In genomic region chr10:4672199-4672598, GRCh38 we compare ENCODE assay signal across 18 cellular contexts.
DNase-seq lines count a peak whose midpoint lies in the region; ATAC-seq, FAIRE-seq and TF ChIP-seq lines count a peak whose summit lies in the region.
"Had no signal": no experiment of that assay in that cellular context is flagged by ENCODE, and none has a peak within 500 bp of the region (broad histone marks: within the 10 kb centered on the region; RNA-seq: fewer than 3 reads in every experiment).

No MANE protein-coding gene starts in this region.

- H3K4me3 ChIP-seq in GM23248, result no peak overlapping the region
- H3K4me3 ChIP-seq in bronchial epithelial cell (ENCODE audit: low read depth, low read length), result peak overlapping the region; percentile 28
- H3K4me3 ChIP-seq in sigmoid colon, result no peak overlapping the region
- H3K4me3 ChIP-seq in ovary, result no peak overlapping the region

- no peak overlapping the region for H3K4me3 Mint-ChIP-seq in T-helper 17 cell
- H3K4me3 Mint-ChIP-seq: effector memory CD8-positive, alpha-beta T cell; type B pancreatic cell had no signal

- peaks cover 3% of the 10 kb centered on the region for H3K36me3 Mint-ChIP-seq in T-helper 17 cell (ENCODE audit: low read depth)
- H3K36me3 Mint-ChIP-seq: type B pancreatic cell had no signal

- POLR2A ChIA-PET in RWPE1 (lab: Yijun Ruan, JAX; ENCODE audit: low non-redundant PET), result no interaction called here

- no peaks in the 10 kb centered on the region for H3K4me1 Mint-ChIP-seq in T-helper 17 cell

- no peak for DNase-seq in GM23248
- no peak for DNase-seq in RWPE1 (ENCODE audit: low spot score)
- peak; percentile 68 for DNase-seq in bronchial epithelial cell (ENCODE audit: low read depth)
- no peak for DNase-seq in sigmoid colon
- no peak for DNase-seq in COR-L47 (lab: John Stamatoyannopoulos, UW)
- DNase-seq in T-helper 17 cell, result no peak
- DNase-seq in ovary, result no peak
- DNase-seq in HPDE6-E6E7 (ENCODE audit: extremely low spot score), result no peak
- DNase-seq: activated CD4-positive, alpha-beta T cell treated with anti-CD3 and anti-CD28 coated beads for 48 hours; effector memory CD8-positive, alpha-beta T cell; NCI-H1105 treated with DMSO at 0.1 percent for 48 hours; NCI-H2171; NCI-H774; OCI-M1; right cardiac atrium; stimulated activated CD4-positive, alpha-beta T cell treated with anti-CD3 and anti-CD28 coated beads, Interleukin-1b, Interleukin-23, amount 100 ng/mL, for 48 hours; stimulated activated naive CD8-positive, alpha-beta T cell treated with anti-CD3 and anti-CD28 coated beads, Interleukin-15, Interleukin-2, amounts not matched to agents 100 U/mL and 50 U/mL, for 24 hours had no signal

- TF ChIP-seq EP300 in sigmoid colon (IDR thresholded peaks at IDR 0.05) (no peak), ovary (IDR thresholded peaks at IDR 0.05) (no peak)

- no peaks in the 10 kb centered on the region for H3K9me3 ChIP-seq in GM23248 (ENCODE audit: low read depth)
- H3K9me3 ChIP-seq in sigmoid colon, result no peaks in the 10 kb centered on the region
- H3K9me3 ChIP-seq in T-helper 17 cell (ENCODE audit: control insufficient read depth, low read length, poor library complexity, severe bottlenecking), result no peaks in the 10 kb centered on the region
- no peaks in the 10 kb centered on the region for H3K9me3 ChIP-seq in ovary

- H3K36me3 ChIP-seq in GM23248 (ENCODE audit: low read depth) (no peaks in the 10 kb centered on the region; the same call in 1 of the 2 replicates), bronchial epithelial cell (ENCODE audit: control insufficient read depth, insufficient read depth, low read length) (no peaks in the 10 kb centered on the region), sigmoid colon (no peaks in the 10 kb centered on the region), ovary (no peaks in the 10 kb centered on the region)

- H3K27ac Mint-ChIP-seq in T-helper 17 cell, result no peak overlapping the region
- H3K27ac Mint-ChIP-seq: effector memory CD8-positive, alpha-beta T cell; type B pancreatic cell had no signal

- no peak for ATAC-seq in T-helper 17 cell
- ATAC-seq: effector memory CD8-positive, alpha-beta T cell; right cardiac atrium; stimulated activated naive CD8-positive, alpha-beta T cell treated with anti-CD3 and anti-CD28 coated beads, Interleukin-15, Interleukin-2, amounts not matched to agents 100 U/mL and 50 U/mL, for 24 hours had no signal

- H3K9me2 ChIP-seq in GM23248 (ENCODE audit: insufficient read depth), result no peaks in the 10 kb centered on the region

- H3K9ac ChIP-seq in GM23248, result peak overlapping the region; percentile 38; the same call in 1 of the 2 replicates

- CTCF ChIA-PET in RWPE1 (lab: Yijun Ruan, JAX), result interaction anchor here (0.6 to 1.1 kb wide), 2 partner anchors 66 to 94 kb away, joined by 3 to 6 read pairs; no protein-coding TSS in a partner anchor

- peaks cover 10% of the 10 kb centered on the region; the same call in 1 of the 2 replicates for H3K79me2 ChIP-seq in GM23248 (ENCODE audit: insufficient read depth)

- H3K27me3 Mint-ChIP-seq in T-helper 17 cell, result peaks cover 34% of the 10 kb centered on the region
- H3K27me3 Mint-ChIP-seq: type B pancreatic cell had no signal

- TF ChIP-seq POLR2A in sigmoid colon (IDR thresholded peaks at IDR 0.05) (no peak), ovary (IDR thresholded peaks at IDR 0.05) (no peak)

- peaks cover 32% of the 10 kb centered on the region for H3K4me1 ChIP-seq in GM23248 (ENCODE audit: insufficient read depth)
- peaks cover 0 to 8% (median 2%) of the 10 kb centered on the region in 4 donors for H3K4me1 ChIP-seq in sigmoid colon
- H3K4me1 ChIP-seq in ovary (ENCODE audit: insufficient read depth), result no peaks in the 10 kb centered on the region

- H3F3A ChIP-seq in GM23248 (ENCODE audit: insufficient read depth), result peaks cover 21% of the 10 kb centered on the region

- intact Hi-C loops in sigmoid colon (cut with DNase I), result no loop called here
- intact Hi-C loops in ovary (cut with DNase I), result no loop called here

- TF ChIP-seq CTCF in RWPE1 (conservative IDR thresholded peaks at IDR 0.05; ENCODE audit: low read depth) (no peak), bronchial epithelial cell (IDR thresholded peaks at IDR 0.05; ENCODE audit: insufficient read depth, low read length, severe bottlenecking) (no peak), sigmoid colon (IDR thresholded peaks at IDR 0.05) (no peak), ovary (IDR thresholded peaks at IDR 0.05) (no peak)

- H3K4me2 ChIP-seq in GM23248 (ENCODE audit: unreplicated experiment), result peak overlapping the region; percentile 41

- in situ Hi-C loops in GM23248 (cut with MboI), result loop anchor here (10.0 to 25.0 kb wide), 3 partner anchors 93 to 1435 kb away; no protein-coding TSS in a partner anchor

- H2AFZ ChIP-seq in GM23248, result peak overlapping the region; percentile 52

- H3K27ac ChIP-seq in GM23248, result peak overlapping the region; percentile 80
- H3K27ac ChIP-seq in RWPE1, result peak overlapping the region; percentile 85; the same call in 1 of the 2 replicates
- H3K27ac ChIP-seq in sigmoid colon, result peak overlapping the region in 3 of 4 donors; percentile 8 to 36 (median 15)
- no peak overlapping the region for H3K27ac ChIP-seq in ovary

- no peak for FAIRE-seq in bronchial epithelial cell (lab: Jason Lieb, UNC)

- no peaks in the 10 kb centered on the region for H4K20me1 ChIP-seq in GM23248 (ENCODE audit: insufficient read depth)

- no peaks in the 10 kb centered on the region for H3K27me3 ChIP-seq in GM23248 (replicated peaks; ENCODE audit: insufficient read depth)
- no peaks in the 10 kb centered on the region for H3K27me3 ChIP-seq in bronchial epithelial cell (ENCODE audit: control insufficient read depth, insufficient read depth, low read length)
- no peaks in the 10 kb centered on the region for H3K27me3 ChIP-seq in sigmoid colon
- no peaks in the 10 kb centered on the region for H3K27me3 ChIP-seq in ovary

- 78 to 80% methylated on average over 1 of the region's 1 CpG for WGBS in GM23248 (ENCODE audit: low coverage in 1 of 2, low lambda C conversion rate in 2 of 2, missing lambda C conversion rate in 2 of 2), 2 experiments
- 87 to 92% methylated on average over 1 of the region's 1 CpG for WGBS in sigmoid colon, 2 donors
- WGBS in ovary, 3 donors, result 77 to 81% (median 80%) methylated on average over 1 of the region's 1 CpG

Comparison
In these comparisons a context has a peak if more than half of its experiments do, and no peak if none do; other contexts are left out.
1. H3K27ac ChIP-seq: peak in GM23248 (single experiment), RWPE1 (single experiment) and sigmoid colon (3 of 4); none in ovary (0 of 2).